ENCODE assay signal across 8 cellular contexts in genomic region chr7:24381919-24382505, GRCh38.
DNase-seq lines count a peak whose midpoint lies in the region; ATAC-seq lines count a peak whose summit lies in the region.

No MANE protein-coding gene starts in this region.

- ATAC-seq in HG02571 (IDR thresholded peaks at IDR 0.05; ENCODE audit: unreplicated experiment), result peak; percentile 68
- no peak for ATAC-seq in HG02759 (IDR thresholded peaks at IDR 0.05; ENCODE audit: unreplicated experiment)

- DNase-seq in NCI-H1092 treated with DMSO at 0.1 percent for 48 hours (lab: John Stamatoyannopoulos, UW), result peak; percentile 21
- no peak for DNase-seq in NCI-H1092 (lab: John Stamatoyannopoulos, UW)
- peak; percentile 17 for DNase-seq in OCI-M1 (lab: John Stamatoyannopoulos, UW)
- peak; percentile 66 for DNase-seq in germinal center (ENCODE audit: low spot score)
- DNase-seq in NCI-H2196 (lab: John Stamatoyannopoulos, UW; ENCODE audit: unreplicated experiment), result no peak
- no peak for DNase-seq in islet precursor cell

Comparison
In these comparisons a context has a peak if more than half of its experiments do, and no peak if none do; other contexts are left out.
1. DNase-seq: peak in NCI-H1092 treated with DMSO at 0.1 percent for 48 hours (single experiment), OCI-M1 (single experiment) and germinal center (single experiment); none in NCI-H1092 (single experiment), NCI-H2196 (single experiment) and islet precursor cell (single experiment).